23 cellular contexts compared by ENCODE assay signal in genomic region chr5:113552137-113552536, GRCh38.
"Had no signal": no experiment of that assay in that cellular context is flagged by ENCODE, and none has a peak within 500 bp of the region (broad histone marks: within the 10 kb centered on the region; RNA-seq: fewer than 3 reads in every experiment).

No MANE protein-coding gene starts in this region.

- DNase-seq: dermis blood vessel endothelial cell; effector memory CD4-positive, alpha-beta T cell; foreskin keratinocyte; heart left ventricle; kidney; natural killer cell; pancreas; right lobe of liver; stimulated activated CD4-positive, alpha-beta T cell treated with anti-CD3 and anti-CD28 coated beads, Interleukin-12 subunit alpha, Interleukin-12 subunit beta, amount 100 ng/mL, for 4 hours; stimulated activated CD4-positive, alpha-beta T cell treated with anti-CD3 and anti-CD28 coated beads, Interleukin-1b, Interleukin-23, amount 100 ng/mL, for 48 hours; stimulated activated CD4-positive, alpha-beta T cell treated with anti-CD3 and anti-CD28 coated beads, Interleukin-4, amount 100 ng/mL, for 1 hour; stimulated activated CD8-positive, alpha-beta memory T cell treated with anti-CD3 and anti-CD28 coated beads, Interleukin-4, amount 100 ng/mL, for 48 hours; stimulated activated naive CD4-positive, alpha-beta T cell; stimulated activated naive CD8-positive, alpha-beta T cell treated with anti-CD3 and anti-CD28 coated beads, Interleukin-15, amount 100 ng/mL, for 72 hours; transverse colon; upper lobe of right lung; uterus had no signal

- H3K4me3 ChIP-seq: esophagus muscularis mucosa, gastroesophageal sphincter, heart left ventricle, hepatocyte, lung, pancreas, right lobe of liver, smooth muscle cell, suprapubic skin, transverse colon, upper lobe of right lung, uterus had no signal
